In the genomic region with DNA sequence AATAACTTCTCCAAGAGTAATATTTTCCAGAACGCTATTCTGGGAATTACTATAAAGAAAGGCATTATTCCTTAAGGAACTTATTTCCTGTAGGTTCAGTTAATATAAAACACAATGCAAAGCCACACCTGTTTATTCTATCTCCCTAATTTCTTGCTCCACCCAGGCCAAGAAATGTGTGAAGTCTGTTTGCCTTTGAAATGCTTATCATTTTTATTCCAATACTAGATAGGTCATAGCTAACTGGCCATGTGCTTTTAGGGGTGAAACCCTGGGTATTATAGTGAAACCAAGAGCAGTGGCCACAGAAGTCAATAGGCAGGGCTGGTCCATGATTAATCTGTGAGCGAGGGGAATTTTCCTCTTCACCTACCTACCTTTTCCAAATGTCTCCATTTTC, we compare ENCODE assay signal across 17 cellular contexts. TPM values are rescaled to one million over a fixed set of nuclear protein-coding genes. Genes with fewer than 3 reads are reported as not detected.
DNase-seq lines count a peak whose midpoint lies in the region; ATAC-seq and TF ChIP-seq lines count a peak whose summit lies in the region.
"Had no signal": no experiment of that assay in that cellular context is flagged by ENCODE, and none has a peak within 500 bp of the region (broad histone marks: within the 10 kb centered on the region; RNA-seq: fewer than 3 reads in every experiment).

No MANE protein-coding gene starts in this region.

- H3F3A ChIP-seq in PC-3 (ENCODE audit: low read length, unreplicated experiment): no peaks in the 10 kb centered on the region

- no peaks in the 10 kb centered on the region for H3K9me2 ChIP-seq in PC-3 (replicated peaks; ENCODE audit: low read length)

- no TSS peak for BruUV-seq in PC-3 (replicated peaks; lab: Mats Ljungman, UMichigan)

- H3K4me3 ChIP-seq in PC-3 (ENCODE audit: low read length): no peak overlapping the region
- H3K4me3 ChIP-seq in left lung: no peak overlapping the region
- no peak overlapping the region for H3K4me3 ChIP-seq in osteoblast (ENCODE audit: insufficient read depth, low read length)
- no peak overlapping the region for H3K4me3 ChIP-seq in HAP-1
- H3K4me3 ChIP-seq: BLaER1, GM12878, GM23248 had no signal

- H3K4me1 ChIP-seq in PC-3 (ENCODE audit: insufficient read depth, low read length): peaks cover 9% of the 10 kb centered on the region; the same call in 1 of the 2 replicates
- H3K4me1 ChIP-seq in left lung: peaks cover 0 to 8% of the 10 kb centered on the region in 2 donors
- no peaks in the 10 kb centered on the region for H3K4me1 ChIP-seq in osteoblast (ENCODE audit: insufficient read depth, low read length)
- H3K4me1 ChIP-seq in HAP-1: no peaks in the 10 kb centered on the region
- H3K4me1 ChIP-seq: BLaER1 had no signal

- H3K27me3 ChIP-seq in PC-3 (ENCODE audit: low read length) (no peaks in the 10 kb centered on the region), left lung (no peaks in the 10 kb centered on the region), osteoblast (ENCODE audit: insufficient read depth, low read length) (no peaks in the 10 kb centered on the region), HAP-1 (ENCODE audit: low read depth) (no peaks in the 10 kb centered on the region)
- H3K27me3 ChIP-seq: BLaER1 had no signal

- H3K36me3 ChIP-seq in PC-3 (ENCODE audit: low read depth, low read length) (no peaks in the 10 kb centered on the region), left lung (no peaks in the 10 kb centered on the region), osteoblast (ENCODE audit: insufficient read depth, low read length) (no peaks in the 10 kb centered on the region), HAP-1 (replicated peaks) (no peaks in the 10 kb centered on the region)
- H3K36me3 ChIP-seq: BLaER1 had no signal

- H3K9me3 ChIP-seq in PC-3 (ENCODE audit: low read length) (no peaks in the 10 kb centered on the region), left lung (peaks cover 0 to 5% of the 10 kb centered on the region in 2 donors), osteoblast (ENCODE audit: low read depth, low read length) (no peaks in the 10 kb centered on the region), HAP-1 (no peaks in the 10 kb centered on the region)

- intact Hi-C loops in PC-3 (cut with micrococcal nuclease) (loop anchor here (5.0 kb wide), 1 partner anchor 341 kb away; no protein-coding TSS in a partner anchor), left lung (cut with DNase I) (no loop called here)

- TF ChIP-seq CTCF in PC-3 (conservative IDR thresholded peaks at IDR 0.05; ENCODE audit: low read depth, low read length) (no peak), left lung (IDR thresholded peaks at IDR 0.05) (no peak), osteoblast (IDR thresholded peaks at IDR 0.05; ENCODE audit: extremely low read depth, low read depth, low read length) (no peak)

- ATAC-seq in PC-3: peak; percentile 87
- peak; percentile 61 for ATAC-seq in left lung
- ATAC-seq: GM12878 had no signal

- H3K4me2 ChIP-seq in PC-3 (ENCODE audit: low read length) (no peak overlapping the region), osteoblast (ENCODE audit: insufficient read depth, low read length) (no peak overlapping the region)
- H3K4me2 ChIP-seq: BLaER1 had no signal

- no peak overlapping the region for H2AFZ ChIP-seq in PC-3 (ENCODE audit: low read length)
- no peak overlapping the region for H2AFZ ChIP-seq in osteoblast (ENCODE audit: low read length)
- H2AFZ ChIP-seq: GM23248 had no signal

- DNase-seq in PC-3: peak; percentile 22
- no peak for DNase-seq in left lung
- DNase-seq in osteoblast (ENCODE audit: insufficient read length, low spot score, missing footprints): peak; percentile 58
- DNase-seq in NCI-H2227 treated with DMSO at 0.1 percent for 48 hours (lab: John Stamatoyannopoulos, UW): no peak
- DNase-seq in HAP-1 (ENCODE audit: low spot score in 2 of 2): no peak
- no peak for DNase-seq in activated gamma-delta T cell treated with Interleukin-2 at 50 U/mL for 16 hours
- no peak for DNase-seq in ACHN
- DNase-seq: AML-193; CD4-positive, CD25-positive, alpha-beta regulatory T cell; DMS 273 treated with DMSO at 0.1 percent for 48 hours; DMS79; GM23248 had no signal

- CTCF ChIA-PET in PC-3 (lab: Charles Lee): interaction anchor here (0.6 kb wide), 1 partner anchor 101 kb away, joined by 3 read pairs; no protein-coding TSS in a partner anchor

- no peak overlapping the region for H3K27ac ChIP-seq in PC-3 (ENCODE audit: low read length)
- H3K27ac ChIP-seq in left lung: no peak overlapping the region
- no peak overlapping the region for H3K27ac ChIP-seq in osteoblast (ENCODE audit: low read depth, low read length)
- H3K27ac ChIP-seq: BLaER1, GM23248, HL-60 had no signal

- POLR2A ChIA-PET in PC-3 (lab: Charles Lee; ENCODE audit: unreplicated experiment): interaction anchor here (0.5 to 0.7 kb wide), 2 partner anchors 152 to 276 kb away, joined by 3 to 4 read pairs; no protein-coding TSS in a partner anchor

- H4K20me1 ChIP-seq in PC-3 (ENCODE audit: low read length) (no peaks in the 10 kb centered on the region), osteoblast (ENCODE audit: insufficient read depth, low read length) (no peaks in the 10 kb centered on the region)
- H4K20me1 ChIP-seq: BLaER1 had no signal

- H3K9ac ChIP-seq in PC-3 (ENCODE audit: low read length): no peak overlapping the region
- H3K9ac ChIP-seq: BLaER1, GM23248 had no signal

- in situ Hi-C loops in HAP-1 (cut with MboI; ENCODE audit: low sequenced_read_pairs): no loop called here
- in situ Hi-C loops in ACHN (cut with HindIII; ENCODE audit: low pct_ligation_motif_present, low pct_unique_long_range_greater_than_20kb, low sequenced_read_pairs): no loop called here

- H3K79me2 ChIP-seq in PC-3 (ENCODE audit: low read length) (no peaks in the 10 kb centered on the region), osteoblast (ENCODE audit: insufficient read depth, low read length) (no peaks in the 10 kb centered on the region)

RNA-seq across cellular contexts. Expression of a gene that starts 14.8 kb away (rescaled TPM):
- 25.1 and 28.9 TPM in 2 replicates for total RNA-seq in PC-3 (2014; rRNA removed)
- total RNA-seq in left lung: 10 to 100 TPM; 12.4 to 15.2 TPM
- 0.36 TPM in 1 of 2 replicates, not detected in the other for total RNA-seq in osteoblast
- total RNA-seq: CD4-positive, CD25-positive, alpha-beta regulatory T cell; G401; GM12878; GM23248 had no signal

RNA-seq across cellular contexts. Expression of a gene that starts 25.2 kb away (rescaled TPM):
- total RNA-seq in PC-3 (2014; rRNA removed) (0.55 and 1.0 TPM in 2 replicates), left lung (10 to 100 TPM in 1 of 2 donors, 1 to 10 TPM in 1; 2.5 to 35.0 TPM), osteoblast (under 0.01 TPM in 1 of 2 replicates, not detected in the other)
- total RNA-seq: A673, G401, GM12878, GM23248 had no signal

RNA-seq across cellular contexts. Expression of a gene that starts 35.7 kb away (rescaled TPM):
- total RNA-seq in PC-3 (2014; rRNA removed) (not detected in 2 replicates), left lung (10 to 100 TPM in 1 of 2 donors, 1 to 10 TPM in 1; 2.6 to 10.4 TPM), osteoblast (0.36 TPM in 1 of 2 replicates, not detected in the other)
- total RNA-seq: A673, G401, GM12878, GM23248 had no signal

RNA-seq across cellular contexts. Expression of a gene that starts 41.9 kb away (rescaled TPM):
- total RNA-seq in PC-3 (2014; rRNA removed): 0.58 and 0.63 TPM in 2 replicates
- total RNA-seq in left lung: 1 to 10 TPM; 1.8 to 3.6 TPM
- not detected in 2 replicates for total RNA-seq in osteoblast
- total RNA-seq: A673, G401, GM12878, GM23248 had no signal

Comparison
In these comparisons a context has a peak if more than half of its experiments do, and no peak if none do; other contexts are left out.
1. DNase-seq: peak in PC-3 (single experiment) and osteoblast (single experiment); none in left lung (0 of 2), NCI-H2227 treated with DMSO at 0.1 percent for 48 hours (single experiment), HAP-1 (0 of 2), activated gamma-delta T cell treated with Interleukin-2 at 50 U/mL for 16 hours (single experiment) and ACHN (single experiment).